Comparison of ENCODE assay signal across 1 cellular context in the genomic region with DNA sequence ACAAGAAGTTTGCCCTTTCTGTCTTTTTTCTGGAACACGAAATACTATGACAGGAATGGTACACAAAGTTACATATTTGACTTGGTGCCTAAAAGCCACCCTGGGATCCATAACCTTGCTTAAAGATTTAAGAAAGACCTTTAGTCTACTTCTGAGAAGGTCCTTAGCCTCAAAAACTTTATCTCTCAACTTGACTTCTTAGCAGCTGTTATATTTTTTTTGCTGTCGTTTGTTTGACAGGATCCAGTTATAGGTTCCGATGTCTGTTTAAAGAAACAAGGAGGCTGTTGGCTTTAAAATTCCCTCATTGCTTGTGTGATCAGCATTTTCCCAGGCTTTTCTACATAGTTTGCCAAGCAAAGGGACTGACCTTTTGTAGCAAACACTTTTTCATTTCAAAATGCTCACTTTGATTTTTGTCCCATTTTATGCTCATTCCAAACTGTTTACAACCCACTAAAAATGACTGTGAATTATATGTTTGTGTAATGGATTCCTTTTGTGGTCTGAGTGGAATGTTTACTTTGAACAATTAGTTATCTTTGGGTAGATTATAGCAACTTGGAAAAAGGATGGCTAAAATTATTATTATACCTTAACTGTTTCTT.
TF ChIP-seq lines count a peak whose summit lies in the region.

No MANE protein-coding gene starts in this region.

TF ChIP-seq in K562, 482 proteins besides CTCF, POLR2A, EP300 and RAD21 (continued from another document):
- TF ChIP-seq, protein P1, sequence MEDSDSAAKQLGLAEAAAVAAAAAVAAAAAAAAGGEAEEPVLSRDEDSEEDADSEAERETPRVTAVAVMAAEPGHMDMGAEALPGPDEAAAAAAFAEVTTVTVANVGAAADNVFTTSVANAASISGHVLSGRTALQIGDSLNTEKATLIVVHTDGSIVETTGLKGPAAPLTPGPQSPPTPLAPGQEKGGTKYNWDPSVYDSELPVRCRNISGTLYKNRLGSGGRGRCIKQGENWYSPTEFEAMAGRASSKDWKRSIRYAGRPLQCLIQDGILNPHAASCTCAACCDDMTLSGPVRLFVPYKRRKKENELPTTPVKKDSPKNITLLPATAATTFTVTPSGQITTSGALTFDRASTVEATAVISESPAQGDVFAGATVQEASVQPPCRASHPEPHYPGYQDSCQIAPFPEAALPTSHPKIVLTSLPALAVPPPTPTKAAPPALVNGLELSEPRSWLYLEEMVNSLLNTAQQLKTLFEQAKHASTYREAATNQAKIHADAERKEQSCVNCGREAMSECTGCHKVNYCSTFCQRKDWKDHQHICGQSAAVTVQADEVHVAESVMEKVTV (CRISPR knock-in tag; IDR thresholded peaks at IDR 0.05): no peak
- TF ChIP-seq MXI1 (IDR thresholded peaks at IDR 0.05; ENCODE audit: low read depth, low read length) (no peak), GTF2B (IDR thresholded peaks at IDR 0.05; ENCODE audit: extremely low read depth, insufficient read length) (no peak), ZEB2 (IDR thresholded peaks at IDR 0.05) (no peak), EWSR1 (IDR thresholded peaks at IDR 0.05; ENCODE audit: borderline replicate concordance, low read depth, partially characterized antibody) (no peak), BMI1 (IDR thresholded peaks at IDR 0.05; ENCODE audit: low read length) (no peak)
TF ChIP-seq in K562: peak in this region for 0.
